17 cellular contexts compared by ENCODE assay signal in the genomic region with DNA sequence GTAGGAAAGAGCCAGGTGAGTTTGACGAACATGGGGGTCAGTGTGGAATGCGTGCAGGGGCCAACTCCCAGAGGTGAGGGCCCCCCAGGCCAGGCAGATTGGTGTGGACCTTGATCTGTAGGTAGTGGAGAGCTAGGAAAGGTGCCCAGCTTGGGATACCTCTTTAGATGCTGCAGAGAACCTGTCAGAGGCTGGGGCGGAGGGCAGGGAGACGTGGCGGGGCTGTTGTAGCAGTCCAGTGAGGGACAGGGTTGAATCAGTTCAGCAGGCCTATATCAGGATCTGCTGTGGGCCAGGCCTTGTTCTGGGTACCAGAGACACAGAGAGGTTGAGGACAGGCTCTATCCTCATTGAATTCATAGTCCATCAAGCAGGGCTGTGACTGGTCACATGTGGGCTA. TPM values are rescaled to one million over a fixed set of nuclear protein-coding genes. Genes with fewer than 3 reads are reported as not detected.
A peak's percentile ranks its signal among the peaks of the same experiment; 100 is the strongest.
DNase-seq lines count a peak whose midpoint lies in the region; ATAC-seq and TF ChIP-seq lines count a peak whose summit lies in the region.
"Had no signal": no experiment of that assay in that cellular context is flagged by ENCODE, and none has a peak within 500 bp of the region (broad histone marks: within the 10 kb centered on the region; RNA-seq: fewer than 3 reads in every experiment).

No MANE protein-coding gene starts in this region.

- DNase-seq in MCF 10A (ENCODE audit: unreplicated experiment) (no peak), breast epithelium (ENCODE audit: low spot score in 2 of 2) (no peak), WTC11 (ENCODE audit: low spot score) (no peak), glutamatergic neuron (no peak), thoracic aorta (ENCODE audit: low spot score) (no peak), left lung (no peak)
- DNase-seq: CD8-positive, alpha-beta T cell; COR-L47; DND-41; GDM1; GM23248; H7 had no signal

- no peaks in the 10 kb centered on the region for H3K9me3 Mint-ChIP-seq in MCF 10A (ENCODE audit: unreplicated experiment)
- H3K9me3 Mint-ChIP-seq in WTC11: no peaks in the 10 kb centered on the region
- peaks cover 13% of the 10 kb centered on the region for H3K9me3 Mint-ChIP-seq in glutamatergic neuron (ENCODE audit: unreplicated experiment)
- H3K9me3 Mint-ChIP-seq: CD14-positive monocyte; CD8-positive, alpha-beta T cell had no signal

- H3K4me3 ChIP-seq in breast epithelium (no peak overlapping the region), thoracic aorta (no peak overlapping the region), left lung (no peak overlapping the region)
- H3K4me3 ChIP-seq: GM23248 had no signal

- H3K27me3 Mint-ChIP-seq in MCF 10A (ENCODE audit: insufficient read depth, unreplicated experiment) (no peaks in the 10 kb centered on the region), WTC11 (ENCODE audit: low read depth) (no peaks in the 10 kb centered on the region), glutamatergic neuron (ENCODE audit: unreplicated experiment) (peaks cover 1% of the 10 kb centered on the region)

- H3K36me3 ChIP-seq in breast epithelium (no peaks in the 10 kb centered on the region), thoracic aorta (peaks cover 21% of the 10 kb centered on the region), left lung (peaks cover 0 to 22% of the 10 kb centered on the region in 2 donors)

- no TSS peak for BruUV-seq in MCF 10A (replicated peaks; lab: Mats Ljungman, UMichigan)

- TF ChIP-seq CTCF in MCF 10A (IDR thresholded peaks at IDR 0.05; ENCODE audit: unreplicated experiment) (no peak), breast epithelium (IDR thresholded peaks at IDR 0.05) (no peak), WTC11 (IDR thresholded peaks at IDR 0.05) (no peak), glutamatergic neuron (IDR thresholded peaks at IDR 0.05; ENCODE audit: partially characterized antibody, unreplicated experiment) (no peak), thoracic aorta (IDR thresholded peaks at IDR 0.05) (no peak), left lung (IDR thresholded peaks at IDR 0.05) (no peak)

- no peak for ATAC-seq in WTC11
- no peak for ATAC-seq in thoracic aorta (ENCODE audit: insufficient number of reproducible peaks, low FRiP score, low read depth)
- ATAC-seq in left lung: no peak
- no peak for ATAC-seq in GM18519 (IDR thresholded peaks at IDR 0.05; ENCODE audit: low FRiP score, unreplicated experiment)
- ATAC-seq in GM21717 (IDR thresholded peaks at IDR 0.05; ENCODE audit: unreplicated experiment): no peak
- ATAC-seq: CD8-positive, alpha-beta T cell had no signal

- no peak for TF ChIP-seq POLR2A in breast epithelium (IDR thresholded peaks at IDR 0.05)

- POLR2A ChIA-PET in MCF 10A (lab: Yijun Ruan, JAX): interaction anchor here (0.8 to 3.2 kb wide), 2 partner anchors 9 to 16 kb away, joined by 3 to 18 read pairs; a partner anchor contains a TSS
- POLR2A ChIA-PET in WTC11 (lab: Charles Lee): no interaction called here

- H3K4me1 Mint-ChIP-seq in MCF 10A (ENCODE audit: insufficient read depth, unreplicated experiment): peaks cover 51% of the 10 kb centered on the region
- H3K4me1 Mint-ChIP-seq in WTC11: peaks cover 21% of the 10 kb centered on the region
- peaks cover 57% of the 10 kb centered on the region for H3K4me1 Mint-ChIP-seq in glutamatergic neuron (ENCODE audit: low read depth, unreplicated experiment)

- intact Hi-C loops in MCF 10A (cut with micrococcal nuclease): no loop called here
- intact Hi-C loops in breast epithelium (cut with DNase I; ENCODE audit: low total_unique reads): no loop called here
- intact Hi-C loops in left lung (cut with DNase I): no loop called here

- peak overlapping the region in 1 of 2 donors; percentile 48 for H3K27ac ChIP-seq in breast epithelium
- peak overlapping the region; percentile 21 to 53 for H3K27ac ChIP-seq in thoracic aorta
- no peak overlapping the region for H3K27ac ChIP-seq in left lung
- H3K27ac ChIP-seq: 22Rv1, GM23248, HL-60 had no signal

- H3K9me3 ChIP-seq in breast epithelium (no peaks in the 10 kb centered on the region), thoracic aorta (no peaks in the 10 kb centered on the region), left lung (no peaks in the 10 kb centered on the region)

- CTCF ChIA-PET in MCF 10A (lab: Yijun Ruan, JAX) (no interaction called here), WTC11 (lab: Charles Lee) (no interaction called here)

- H3K27ac Mint-ChIP-seq in MCF 10A (ENCODE audit: low read depth, unreplicated experiment): peak overlapping the region; percentile 5
- peak overlapping the region; percentile 43 for H3K27ac Mint-ChIP-seq in WTC11
- H3K27ac Mint-ChIP-seq in glutamatergic neuron (ENCODE audit: unreplicated experiment): peak overlapping the region; percentile 67
- H3K27ac Mint-ChIP-seq: CD8-positive, alpha-beta T cell had no signal

- peaks cover 27% of the 10 kb centered on the region for H3K36me3 Mint-ChIP-seq in MCF 10A (ENCODE audit: insufficient read depth, unreplicated experiment)
- peaks cover 10% of the 10 kb centered on the region; the same call in 1 of the 2 replicates for H3K36me3 Mint-ChIP-seq in WTC11
- H3K36me3 Mint-ChIP-seq in glutamatergic neuron (ENCODE audit: unreplicated experiment): peaks cover 14% of the 10 kb centered on the region
- H3K36me3 Mint-ChIP-seq: CD8-positive, alpha-beta T cell had no signal

- no peaks in the 10 kb centered on the region for H3K27me3 ChIP-seq in breast epithelium
- H3K27me3 ChIP-seq in thoracic aorta (replicated peaks; ENCODE audit: insufficient read depth): no peaks in the 10 kb centered on the region
- no peaks in the 10 kb centered on the region for H3K27me3 ChIP-seq in left lung

- H3K4me3 Mint-ChIP-seq in MCF 10A (ENCODE audit: unreplicated experiment): no peak overlapping the region
- no peak overlapping the region for H3K4me3 Mint-ChIP-seq in WTC11
- H3K4me3 Mint-ChIP-seq in glutamatergic neuron (ENCODE audit: unreplicated experiment): peak overlapping the region; percentile 32
- H3K4me3 Mint-ChIP-seq: CD14-positive monocyte; CD8-positive, alpha-beta T cell had no signal

- peaks cover 8 to 46% of the 10 kb centered on the region in 2 donors for H3K4me1 ChIP-seq in breast epithelium
- peaks cover 57 to 85% of the 10 kb centered on the region in 2 donors for H3K4me1 ChIP-seq in thoracic aorta (ENCODE audit: control insufficient read depth in 1 of 2, low read depth in 2 of 2)
- peaks cover 26 to 60% of the 10 kb centered on the region in 2 donors for H3K4me1 ChIP-seq in left lung

TF ChIP-seq in WTC11, 78 proteins besides CTCF, POLR2A, EP300 and RAD21 (continues in another document):
- TF ChIP-seq, protein P1, sequence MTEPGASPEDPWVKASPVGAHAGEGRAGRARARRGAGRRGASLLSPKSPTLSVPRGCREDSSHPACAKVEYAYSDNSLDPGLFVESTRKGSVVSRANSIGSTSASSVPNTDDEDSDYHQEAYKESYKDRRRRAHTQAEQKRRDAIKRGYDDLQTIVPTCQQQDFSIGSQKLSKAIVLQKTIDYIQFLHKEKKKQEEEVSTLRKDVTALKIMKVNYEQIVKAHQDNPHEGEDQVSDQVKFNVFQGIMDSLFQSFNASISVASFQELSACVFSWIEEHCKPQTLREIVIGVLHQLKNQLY (CRISPR knock-in tag; IDR thresholded peaks at IDR 0.05): no peak
- TF ChIP-seq ZNF232 (CRISPR knock-in tag; IDR thresholded peaks at IDR 0.05): no peak
- TF ChIP-seq, protein P2, sequence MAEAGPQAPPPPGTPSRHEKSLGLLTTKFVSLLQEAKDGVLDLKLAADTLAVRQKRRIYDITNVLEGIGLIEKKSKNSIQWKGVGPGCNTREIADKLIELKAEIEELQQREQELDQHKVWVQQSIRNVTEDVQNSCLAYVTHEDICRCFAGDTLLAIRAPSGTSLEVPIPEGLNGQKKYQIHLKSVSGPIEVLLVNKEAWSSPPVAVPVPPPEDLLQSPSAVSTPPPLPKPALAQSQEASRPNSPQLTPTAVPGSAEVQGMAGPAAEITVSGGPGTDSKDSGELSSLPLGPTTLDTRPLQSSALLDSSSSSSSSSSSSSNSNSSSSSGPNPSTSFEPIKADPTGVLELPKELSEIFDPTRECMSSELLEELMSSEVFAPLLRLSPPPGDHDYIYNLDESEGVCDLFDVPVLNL (CRISPR knock-in tag; IDR thresholded peaks at IDR 0.05; ENCODE audit: borderline replicate concordance, low read depth): no peak

RNA-seq across cellular contexts. Expression of a gene that starts 8.6 kb away (rescaled TPM):
- total RNA-seq in MCF 10A (2022) (14.3 and 15.2 TPM in 2 replicates), breast epithelium (10 to 100 TPM; 32.8 to 42.7 (median 36.3) TPM), WTC11 (2021) (17.8 to 19.8 TPM (median 18.9 TPM) in 3 replicates), glutamatergic neuron (ENCODE audit: unreplicated experiment) (21.2 TPM), thoracic aorta (10 to 100 TPM; 45.1 to 57.3 TPM), left lung (10 to 100 TPM; 21.4 to 34.7 TPM)

RNA-seq across cellular contexts. Expression of a gene that starts 16.3 kb away (rescaled TPM):
- total RNA-seq in MCF 10A (2022) (45.8 and 58.0 TPM in 2 replicates), breast epithelium (100 to 1,000 TPM; 144 to 194 (median 175) TPM), WTC11 (2021) (93.7 to 107 TPM (median 94.8 TPM) in 3 replicates), glutamatergic neuron (ENCODE audit: unreplicated experiment) (33.6 TPM), thoracic aorta (100 to 1,000 TPM in 1 of 2 donors, 10 to 100 TPM in 1; 79.9 to 127 TPM), left lung (10 to 100 TPM; 52.8 to 69.9 TPM)

RNA-seq across cellular contexts. Expression of a gene that starts 30.8 kb away (rescaled TPM):
- total RNA-seq in MCF 10A (2022) (23.9 and 28.9 TPM in 2 replicates), breast epithelium (10 to 100 TPM; 19.8 to 24.9 (median 23.6) TPM), WTC11 (2021) (25.9 to 28.4 TPM (median 27.9 TPM) in 3 replicates), glutamatergic neuron (ENCODE audit: unreplicated experiment) (15.5 TPM), thoracic aorta (10 to 100 TPM in 1 of 2 donors, 1 to 10 TPM in 1; 5.8 to 16.9 TPM), left lung (10 to 100 TPM; 23.6 to 23.8 TPM)

RNA-seq across cellular contexts. Expression of a gene that starts 56.3 kb away (rescaled TPM):
- total RNA-seq in MCF 10A (2022) (0.05 and 0.21 TPM in 2 replicates), breast epithelium (10 to 100 TPM in 2 of 3 donors, 1 to 10 TPM in 1; 6.3 to 42.9 (median 17.0) TPM), WTC11 (2021) (2.9 to 3.6 TPM (median 3.6 TPM) in 3 replicates), glutamatergic neuron (ENCODE audit: unreplicated experiment) (1.1 TPM), thoracic aorta (100 to 1,000 TPM; 252 to 263 TPM), left lung (10 to 100 TPM; 22.5 to 24.7 TPM)
- total RNA-seq: CD8-positive, alpha-beta T cell had no signal

Comparison
In these comparisons a context has a peak if more than half of its experiments do, and no peak if none do; other contexts are left out.
1. H3K27ac Mint-ChIP-seq: peak in every context shown above with its lines; median percentile 67 in glutamatergic neuron; 43 in WTC11; 5 in MCF 10A.
2. H3K27ac ChIP-seq: peak in thoracic aorta (2 of 2); none in left lung (0 of 2).